In genomic region chr10:6343321-6344010, GRCh38 we compare ENCODE assay signal across 18 cellular contexts.
"Had no signal": no experiment of that assay in that cellular context is flagged by ENCODE, and none has a peak within 500 bp of the region (broad histone marks: within the 10 kb centered on the region; RNA-seq: fewer than 3 reads in every experiment).

No MANE protein-coding gene starts in this region.

- H3K4me1 ChIP-seq: breast epithelium had no signal

- H3K9me3 Mint-ChIP-seq: activated B cell treated with CpG ODN at 0.5 μM for 24 hours, endodermal cell had no signal

- DNase-seq: activated B cell treated with CpG ODN at 0.5 μM for 24 hours; activated effector memory CD4-positive, alpha-beta T cell treated with anti-CD3 and anti-CD28 coated beads, Interleukin-2, amount 50 U/mL, for 16 hours; aorta; endodermal cell; heart left ventricle; left lung; nephron progenitor cell; ovary; stimulated activated CD4-positive, alpha-beta T cell treated with anti-CD3 and anti-CD28 coated beads, Interleukin-15, amount 100 ng/mL, for 24 hours; stimulated activated CD4-positive, alpha-beta T cell treated with anti-CD3 and anti-CD28 coated beads, Interleukin-4, amount 100 ng/mL, for 24 hours; stimulated activated naive CD8-positive, alpha-beta T cell treated with anti-CD3 and anti-CD28 coated beads, Interleukin-15, amount 100 ng/mL, for 72 hours; testis had no signal

- H3K4me3 Mint-ChIP-seq: activated B cell treated with CpG ODN at 0.5 μM for 24 hours; endodermal cell; memory B cell; nephron progenitor cell; stimulated activated naive CD8-positive, alpha-beta T cell treated with anti-CD3 and anti-CD28 coated beads, Interleukin-15, amount 100 ng/mL, for 72 hours; T-helper 1 cell treated with Interleukin-12 subunit alpha and Interleukin-12 subunit beta and Interleukin-4 antibody, amounts not matched to agents 30 μg/mL and 1 μg/mL, for 36 hours had no signal

- H3K27ac Mint-ChIP-seq: activated B cell treated with CpG ODN at 0.5 μM for 24 hours; endodermal cell; memory B cell; nephron progenitor cell; T-helper 1 cell treated with Interleukin-12 subunit alpha and Interleukin-12 subunit beta and Interleukin-4 antibody, amounts not matched to agents 30 μg/mL and 1 μg/mL, for 36 hours had no signal

- ATAC-seq: heart left ventricle; left lung; stimulated activated naive CD8-positive, alpha-beta T cell treated with anti-CD3 and anti-CD28 coated beads, Interleukin-15, amount 100 ng/mL, for 72 hours had no signal

- H3K27me3 ChIP-seq: breast epithelium, heart left ventricle, left lung, ovary, testis had no signal

- H3K9me3 ChIP-seq: breast epithelium, heart left ventricle, left lung, ovary, testis had no signal

- FAIRE-seq: frontal cortex, islet of Langerhans, TTC549 had no signal

- H3K27ac ChIP-seq: breast epithelium, heart left ventricle, left lung, ovary, testis had no signal

- H3K27me3 Mint-ChIP-seq: activated B cell treated with CpG ODN at 0.5 μM for 24 hours; stimulated activated naive CD8-positive, alpha-beta T cell treated with anti-CD3 and anti-CD28 coated beads, Interleukin-15, amount 100 ng/mL, for 72 hours had no signal

- H3K36me3 ChIP-seq: breast epithelium, heart left ventricle, left lung, ovary had no signal

- H3K4me3 ChIP-seq: breast epithelium, heart left ventricle, left lung, ovary, testis had no signal
